In the genomic region with DNA sequence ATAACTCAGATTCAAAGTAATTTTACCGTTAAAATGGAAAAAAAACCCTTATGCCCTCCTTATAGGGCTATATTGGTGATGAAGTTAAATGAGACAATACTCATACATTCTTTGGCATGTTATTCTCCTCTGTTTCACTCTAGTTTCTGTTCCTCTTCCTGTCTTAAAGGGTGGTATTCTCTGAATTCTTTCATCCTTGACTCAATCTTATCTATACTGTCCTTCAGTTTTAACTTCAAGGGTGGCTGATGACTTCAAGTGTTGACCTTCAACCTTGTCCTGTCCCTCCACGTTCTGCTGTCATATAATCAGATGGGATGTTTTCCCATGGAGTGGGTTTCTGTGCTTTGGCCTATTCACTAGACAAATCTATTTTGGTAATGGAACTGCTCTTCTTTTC, we compare ENCODE assay signal across 1 cellular context.
TF ChIP-seq lines count a peak whose summit lies in the region.

No MANE protein-coding gene starts in this region.

TF ChIP-seq in GM12878, 131 proteins besides CTCF, POLR2A, EP300 and RAD21 (continued from another document):
- TF ChIP-seq, protein P1, sequence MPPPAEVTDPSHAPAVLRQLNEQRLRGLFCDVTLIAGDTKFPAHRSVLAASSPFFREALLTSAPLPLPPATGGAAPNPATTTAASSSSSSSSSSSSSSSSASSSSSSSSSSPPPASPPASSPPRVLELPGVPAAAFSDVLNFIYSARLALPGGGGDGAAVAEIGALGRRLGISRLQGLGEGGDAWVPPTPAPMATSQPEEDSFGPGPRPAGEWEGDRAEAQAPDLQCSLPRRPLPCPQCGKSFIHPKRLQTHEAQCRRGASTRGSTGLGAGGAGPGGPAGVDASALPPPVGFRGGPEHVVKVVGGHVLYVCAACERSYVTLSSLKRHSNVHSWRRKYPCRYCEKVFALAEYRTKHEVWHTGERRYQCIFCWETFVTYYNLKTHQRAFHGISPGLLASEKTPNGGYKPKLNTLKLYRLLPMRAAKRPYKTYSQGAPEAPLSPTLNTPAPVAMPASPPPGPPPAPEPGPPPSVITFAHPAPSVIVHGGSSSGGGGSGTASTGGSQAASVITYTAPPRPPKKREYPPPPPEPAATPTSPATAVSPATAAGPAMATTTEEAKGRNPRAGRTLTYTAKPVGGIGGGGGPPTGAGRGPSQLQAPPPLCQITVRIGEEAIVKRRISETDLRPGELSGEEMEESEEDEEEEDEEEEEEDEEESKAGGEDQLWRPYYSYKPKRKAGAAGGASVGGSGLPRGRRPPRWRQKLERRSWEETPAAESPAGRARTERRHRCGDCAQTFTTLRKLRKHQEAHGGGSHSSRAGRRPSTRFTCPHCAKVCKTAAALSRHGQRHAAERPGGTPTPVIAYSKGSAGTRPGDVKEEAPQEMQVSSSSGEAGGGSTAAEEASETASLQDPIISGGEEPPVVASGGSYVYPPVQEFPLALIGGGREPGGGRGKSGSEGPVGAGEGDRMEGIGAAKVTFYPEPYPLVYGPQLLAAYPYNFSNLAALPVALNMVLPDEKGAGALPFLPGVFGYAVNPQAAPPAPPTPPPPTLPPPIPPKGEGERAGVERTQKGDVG (CRISPR knock-in tag; IDR thresholded peaks at IDR 0.05) = no peak
- TF ChIP-seq SIX5 (IDR thresholded peaks at IDR 0.05; ENCODE audit: low read depth, low read length, severe bottlenecking) = no peak
- peak; percentile 57; the same call in 1 of the 2 replicates for TF ChIP-seq MTA2 (IDR thresholded peaks at IDR 0.05; ENCODE audit: low read depth)
- TF ChIP-seq IKZF2 (IDR thresholded peaks at IDR 0.05) = peak; percentile 52 to 62; a peak in 2 of 4 replicates
- TF ChIP-seq ZNF592 (IDR thresholded peaks at IDR 0.05) = no peak
- TF ChIP-seq TARDBP (IDR thresholded peaks at IDR 0.05; ENCODE audit: borderline replicate concordance) = no peak
- TF ChIP-seq POU2F2 (IDR thresholded peaks at IDR 0.05; ENCODE audit: borderline replicate concordance, low read depth, low read length) = no peak
- TF ChIP-seq, protein P2, sequence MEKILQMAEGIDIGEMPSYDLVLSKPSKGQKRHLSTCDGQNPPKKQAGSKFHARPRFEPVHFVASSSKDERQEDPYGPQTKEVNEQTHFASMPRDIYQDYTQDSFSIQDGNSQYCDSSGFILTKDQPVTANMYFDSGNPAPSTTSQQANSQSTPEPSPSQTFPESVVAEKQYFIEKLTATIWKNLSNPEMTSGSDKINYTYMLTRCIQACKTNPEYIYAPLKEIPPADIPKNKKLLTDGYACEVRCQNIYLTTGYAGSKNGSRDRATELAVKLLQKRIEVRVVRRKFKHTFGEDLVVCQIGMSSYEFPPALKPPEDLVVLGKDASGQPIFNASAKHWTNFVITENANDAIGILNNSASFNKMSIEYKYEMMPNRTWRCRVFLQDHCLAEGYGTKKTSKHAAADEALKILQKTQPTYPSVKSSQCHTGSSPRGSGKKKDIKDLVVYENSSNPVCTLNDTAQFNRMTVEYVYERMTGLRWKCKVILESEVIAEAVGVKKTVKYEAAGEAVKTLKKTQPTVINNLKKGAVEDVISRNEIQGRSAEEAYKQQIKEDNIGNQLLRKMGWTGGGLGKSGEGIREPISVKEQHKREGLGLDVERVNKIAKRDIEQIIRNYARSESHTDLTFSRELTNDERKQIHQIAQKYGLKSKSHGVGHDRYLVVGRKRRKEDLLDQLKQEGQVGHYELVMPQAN (conservative IDR thresholded peaks at IDR 0.05) = no peak
- TF ChIP-seq FOS (IDR thresholded peaks at IDR 0.05; ENCODE audit: borderline replicate concordance, extremely low read depth, insufficient read length) = no peak
- 0 out of 2 replicates have a peak, but pooled peaks have one; percentile 46 for TF ChIP-seq DPF2 (IDR thresholded peaks at IDR 0.05)
- no peak for TF ChIP-seq REST (IDR thresholded peaks at IDR 0.05; ENCODE audit: low read depth, low read length)
- no peak for TF ChIP-seq SP1 (IDR thresholded peaks at IDR 0.05; ENCODE audit: low read depth, low read length)
- TF ChIP-seq, protein P3, sequence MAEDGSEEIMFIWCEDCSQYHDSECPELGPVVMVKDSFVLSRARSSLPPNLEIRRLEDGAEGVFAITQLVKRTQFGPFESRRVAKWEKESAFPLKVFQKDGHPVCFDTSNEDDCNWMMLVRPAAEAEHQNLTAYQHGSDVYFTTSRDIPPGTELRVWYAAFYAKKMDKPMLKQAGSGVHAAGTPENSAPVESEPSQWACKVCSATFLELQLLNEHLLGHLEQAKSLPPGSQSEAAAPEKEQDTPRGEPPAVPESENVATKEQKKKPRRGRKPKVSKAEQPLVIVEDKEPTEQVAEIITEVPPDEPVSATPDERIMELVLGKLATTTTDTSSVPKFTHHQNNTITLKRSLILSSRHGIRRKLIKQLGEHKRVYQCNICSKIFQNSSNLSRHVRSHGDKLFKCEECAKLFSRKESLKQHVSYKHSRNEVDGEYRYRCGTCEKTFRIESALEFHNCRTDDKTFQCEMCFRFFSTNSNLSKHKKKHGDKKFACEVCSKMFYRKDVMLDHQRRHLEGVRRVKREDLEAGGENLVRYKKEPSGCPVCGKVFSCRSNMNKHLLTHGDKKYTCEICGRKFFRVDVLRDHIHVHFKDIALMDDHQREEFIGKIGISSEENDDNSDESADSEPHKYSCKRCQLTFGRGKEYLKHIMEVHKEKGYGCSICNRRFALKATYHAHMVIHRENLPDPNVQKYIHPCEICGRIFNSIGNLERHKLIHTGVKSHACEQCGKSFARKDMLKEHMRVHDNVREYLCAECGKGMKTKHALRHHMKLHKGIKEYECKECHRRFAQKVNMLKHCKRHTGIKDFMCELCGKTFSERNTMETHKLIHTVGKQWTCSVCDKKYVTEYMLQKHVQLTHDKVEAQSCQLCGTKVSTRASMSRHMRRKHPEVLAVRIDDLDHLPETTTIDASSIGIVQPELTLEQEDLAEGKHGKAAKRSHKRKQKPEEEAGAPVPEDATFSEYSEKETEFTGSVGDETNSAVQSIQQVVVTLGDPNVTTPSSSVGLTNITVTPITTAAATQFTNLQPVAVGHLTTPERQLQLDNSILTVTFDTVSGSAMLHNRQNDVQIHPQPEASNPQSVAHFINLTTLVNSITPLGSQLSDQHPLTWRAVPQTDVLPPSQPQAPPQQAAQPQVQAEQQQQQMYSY (CRISPR knock-in tag; IDR thresholded peaks at IDR 0.05) = no peak
- TF ChIP-seq, protein P4, sequence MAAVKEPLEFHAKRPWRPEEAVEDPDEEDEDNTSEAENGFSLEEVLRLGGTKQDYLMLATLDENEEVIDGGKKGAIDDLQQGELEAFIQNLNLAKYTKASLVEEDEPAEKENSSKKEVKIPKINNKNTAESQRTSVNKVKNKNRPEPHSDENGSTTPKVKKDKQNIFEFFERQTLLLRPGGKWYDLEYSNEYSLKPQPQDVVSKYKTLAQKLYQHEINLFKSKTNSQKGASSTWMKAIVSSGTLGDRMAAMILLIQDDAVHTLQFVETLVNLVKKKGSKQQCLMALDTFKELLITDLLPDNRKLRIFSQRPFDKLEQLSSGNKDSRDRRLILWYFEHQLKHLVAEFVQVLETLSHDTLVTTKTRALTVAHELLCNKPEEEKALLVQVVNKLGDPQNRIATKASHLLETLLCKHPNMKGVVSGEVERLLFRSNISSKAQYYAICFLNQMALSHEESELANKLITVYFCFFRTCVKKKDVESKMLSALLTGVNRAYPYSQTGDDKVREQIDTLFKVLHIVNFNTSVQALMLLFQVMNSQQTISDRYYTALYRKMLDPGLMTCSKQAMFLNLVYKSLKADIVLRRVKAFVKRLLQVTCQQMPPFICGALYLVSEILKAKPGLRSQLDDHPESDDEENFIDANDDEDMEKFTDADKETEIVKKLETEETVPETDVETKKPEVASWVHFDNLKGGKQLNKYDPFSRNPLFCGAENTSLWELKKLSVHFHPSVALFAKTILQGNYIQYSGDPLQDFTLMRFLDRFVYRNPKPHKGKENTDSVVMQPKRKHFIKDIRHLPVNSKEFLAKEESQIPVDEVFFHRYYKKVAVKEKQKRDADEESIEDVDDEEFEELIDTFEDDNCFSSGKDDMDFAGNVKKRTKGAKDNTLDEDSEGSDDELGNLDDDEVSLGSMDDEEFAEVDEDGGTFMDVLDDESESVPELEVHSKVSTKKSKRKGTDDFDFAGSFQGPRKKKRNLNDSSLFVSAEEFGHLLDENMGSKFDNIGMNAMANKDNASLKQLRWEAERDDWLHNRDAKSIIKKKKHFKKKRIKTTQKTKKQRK (IDR thresholded peaks at IDR 0.05; ENCODE audit: low read depth, low read length) = no peak
- 0 out of 2 replicates have a peak, but pooled peaks have one; percentile 42 for TF ChIP-seq NBN (IDR thresholded peaks at IDR 0.05)
- peak; percentile 89 for TF ChIP-seq SPI1 (IDR thresholded peaks at IDR 0.05; ENCODE audit: borderline replicate concordance, insufficient read depth, low read depth, low read length)
- TF ChIP-seq MEF2A (IDR thresholded peaks at IDR 0.05; ENCODE audit: insufficient read depth, low read depth, low read length) = no peak
- no peak; the same call in 1 of the 2 replicates for TF ChIP-seq ZNF687 (IDR thresholded peaks at IDR 0.05)
- no peak for TF ChIP-seq RFX5 (IDR thresholded peaks at IDR 0.05; ENCODE audit: low read depth, low read length)
- no peak for TF ChIP-seq SMAD5 (IDR thresholded peaks at IDR 0.05; ENCODE audit: low read depth)
- TF ChIP-seq PAX5 (IDR thresholded peaks at IDR 0.05; ENCODE audit: borderline replicate concordance, low read depth, low read length) = no peak
- TF ChIP-seq IKZF1 (conservative IDR thresholded peaks at IDR 0.05) = peak; percentile 31; the same call in 1 of the 2 replicates
- TF ChIP-seq ZBED1 (IDR thresholded peaks at IDR 0.05; ENCODE audit: borderline replicate concordance) = no peak
- no peak for TF ChIP-seq BMI1 (IDR thresholded peaks at IDR 0.05; ENCODE audit: borderline replicate concordance)
- peak; percentile 34; the same call in 1 of the 2 replicates for TF ChIP-seq NR2C1 (IDR thresholded peaks at IDR 0.05)
- peak; percentile 83 for TF ChIP-seq NR2F1 (conservative IDR thresholded peaks at IDR 0.05)
TF ChIP-seq in GM12878: peak in this region for 8.
